1 cellular context compared by ENCODE assay signal in genomic region chr10:132452651-132453469, GRCh38.
TF ChIP-seq lines count a peak whose summit lies in the region.

No MANE protein-coding gene starts in this region.

TF ChIP-seq in HepG2, 621 proteins besides CTCF, POLR2A, EP300 and RAD21 (continued from another document and continues in another):
- TF ChIP-seq WIZ (CRISPR knock-in tag; IDR thresholded peaks at IDR 0.05) = no peak
- no peak for TF ChIP-seq ZNF280D (CRISPR knock-in tag; IDR thresholded peaks at IDR 0.05)
- TF ChIP-seq ZNF510 (CRISPR knock-in tag; IDR thresholded peaks at IDR 0.05; ENCODE audit: low read depth) = no peak
- no peak for TF ChIP-seq TCF7 (IDR thresholded peaks at IDR 0.05; ENCODE audit: low read depth)
- no peak for TF ChIP-seq ZNF614 (CRISPR knock-in tag; IDR thresholded peaks at IDR 0.05; ENCODE audit: borderline replicate concordance)
- no peak for TF ChIP-seq CERS6 (CRISPR knock-in tag; IDR thresholded peaks at IDR 0.05)
- TF ChIP-seq KDM5B (CRISPR knock-in tag; IDR thresholded peaks at IDR 0.05; ENCODE audit: borderline replicate concordance) = no peak
- TF ChIP-seq ZNF333 (CRISPR knock-in tag; IDR thresholded peaks at IDR 0.05; ENCODE audit: borderline replicate concordance) = 0 out of 2 replicates have a peak, but pooled peaks have one; percentile 17
- TF ChIP-seq ZBTB14 (CRISPR knock-in tag; IDR thresholded peaks at IDR 0.05) = no peak
- no peak for TF ChIP-seq ZNF616 (CRISPR knock-in tag; IDR thresholded peaks at IDR 0.05; ENCODE audit: low read depth)
- TF ChIP-seq ATM (IDR thresholded peaks at IDR 0.05; ENCODE audit: borderline replicate concordance) = no peak
- no peak for TF ChIP-seq ZNF275 (CRISPR knock-in tag; IDR thresholded peaks at IDR 0.05; ENCODE audit: borderline replicate concordance)
- TF ChIP-seq BCL3 (CRISPR knock-in tag; IDR thresholded peaks at IDR 0.05) = peak; percentile 45; the same call in 1 of the 2 replicates
- 0 out of 2 replicates have a peak, but pooled peaks have one; percentile 29 for TF ChIP-seq ZNF557 (CRISPR knock-in tag; IDR thresholded peaks at IDR 0.05)
- TF ChIP-seq ONECUT2 (CRISPR knock-in tag; IDR thresholded peaks at IDR 0.05) = no peak
- TF ChIP-seq MAX (IDR thresholded peaks at IDR 0.05) = peak; percentile 33; the same call in 1 of the 2 replicates
- no peak for TF ChIP-seq FOXA1 (IDR thresholded peaks at IDR 0.05)
- TF ChIP-seq FOXA1 (CRISPR knock-in tag; IDR thresholded peaks at IDR 0.05) = no peak
- TF ChIP-seq IKZF4 (CRISPR knock-in tag; IDR thresholded peaks at IDR 0.05; ENCODE audit: borderline replicate concordance, low read depth, not compliant biosample characterization) = no peak
- peak; percentile 80 for TF ChIP-seq ETV5 (CRISPR knock-in tag; IDR thresholded peaks at IDR 0.05; ENCODE audit: borderline replicate concordance)
- no peak for TF ChIP-seq HNRNPL (IDR thresholded peaks at IDR 0.05; ENCODE audit: low read depth, low read length)
- no peak for TF ChIP-seq ELK4 (CRISPR knock-in tag; IDR thresholded peaks at IDR 0.05; ENCODE audit: borderline replicate concordance)
- TF ChIP-seq ZNF781 (CRISPR knock-in tag; IDR thresholded peaks at IDR 0.05; ENCODE audit: borderline replicate concordance, not compliant biosample characterization) = no peak
- no peak for TF ChIP-seq ZNF451 (CRISPR knock-in tag; IDR thresholded peaks at IDR 0.05)
- peak; percentile 92 for TF ChIP-seq RELA (CRISPR knock-in tag; IDR thresholded peaks at IDR 0.05)
- no peak for TF ChIP-seq ZFP36 (IDR thresholded peaks at IDR 0.05; ENCODE audit: borderline replicate concordance, low read depth, low read length, partially characterized antibody)
- no peak for TF ChIP-seq JUND (CRISPR knock-in tag; IDR thresholded peaks at IDR 0.05)
- no peak for TF ChIP-seq RBM39 (IDR thresholded peaks at IDR 0.05; ENCODE audit: low read depth, low read length, poor library complexity, severe bottlenecking)
- peak; percentile 50 for TF ChIP-seq SALL1 (CRISPR knock-in tag; IDR thresholded peaks at IDR 0.05)
- no peak for TF ChIP-seq BRF2 (CRISPR knock-in tag; IDR thresholded peaks at IDR 0.05)
- no peak for TF ChIP-seq ZNF7 (CRISPR knock-in tag; IDR thresholded peaks at IDR 0.05)
- TF ChIP-seq HOMEZ (CRISPR knock-in tag; IDR thresholded peaks at IDR 0.05; ENCODE audit: low read depth) = no peak
- TF ChIP-seq SP1 (IDR thresholded peaks at IDR 0.05) = no peak
- TF ChIP-seq SP1 (CRISPR knock-in tag; IDR thresholded peaks at IDR 0.05) = peak; percentile 81
- TF ChIP-seq DR1 (CRISPR knock-in tag; IDR thresholded peaks at IDR 0.05) = no peak
- TF ChIP-seq ZNF558 (CRISPR knock-in tag; IDR thresholded peaks at IDR 0.05; ENCODE audit: borderline replicate concordance) = no peak
- TF ChIP-seq NFE2 (CRISPR knock-in tag; IDR thresholded peaks at IDR 0.05) = no peak
- no peak for TF ChIP-seq TRAFD1 (CRISPR knock-in tag; IDR thresholded peaks at IDR 0.05; ENCODE audit: borderline replicate concordance)
- TF ChIP-seq CREM (IDR thresholded peaks at IDR 0.05) = no peak
- no peak for TF ChIP-seq CREM (CRISPR knock-in tag; IDR thresholded peaks at IDR 0.05)
- TF ChIP-seq TIGD3 (CRISPR knock-in tag; IDR thresholded peaks at IDR 0.05; ENCODE audit: borderline replicate concordance) = no peak
- TF ChIP-seq NFIC (IDR thresholded peaks at IDR 0.05; ENCODE audit: low read length) = no peak
- TF ChIP-seq PLRG1 (conservative IDR thresholded peaks at IDR 0.05) = no peak
